Comparison of ENCODE assay signal across 1 cellular context in genomic region chr7:76310102-76310957, GRCh38.
TF ChIP-seq lines count a peak whose summit lies in the region.

No MANE protein-coding gene starts in this region.

TF ChIP-seq in A549, 52 proteins besides CTCF, POLR2A, EP300 and RAD21 (continued from another document):
- TF ChIP-seq REST (IDR thresholded peaks at IDR 0.05) (no peak), EHMT2 (IDR thresholded peaks at IDR 0.05; ENCODE audit: low read depth) (no peak), SMC3 (IDR thresholded peaks at IDR 0.05) (no peak), MAZ (IDR thresholded peaks at IDR 0.05; ENCODE audit: borderline replicate concordance, low read depth, low read length) (no peak), TP53 (CRISPR knock-in tag; IDR thresholded peaks at IDR 0.05) (no peak)
